ENCODE assay signal across 11 cellular contexts in the genomic region with DNA sequence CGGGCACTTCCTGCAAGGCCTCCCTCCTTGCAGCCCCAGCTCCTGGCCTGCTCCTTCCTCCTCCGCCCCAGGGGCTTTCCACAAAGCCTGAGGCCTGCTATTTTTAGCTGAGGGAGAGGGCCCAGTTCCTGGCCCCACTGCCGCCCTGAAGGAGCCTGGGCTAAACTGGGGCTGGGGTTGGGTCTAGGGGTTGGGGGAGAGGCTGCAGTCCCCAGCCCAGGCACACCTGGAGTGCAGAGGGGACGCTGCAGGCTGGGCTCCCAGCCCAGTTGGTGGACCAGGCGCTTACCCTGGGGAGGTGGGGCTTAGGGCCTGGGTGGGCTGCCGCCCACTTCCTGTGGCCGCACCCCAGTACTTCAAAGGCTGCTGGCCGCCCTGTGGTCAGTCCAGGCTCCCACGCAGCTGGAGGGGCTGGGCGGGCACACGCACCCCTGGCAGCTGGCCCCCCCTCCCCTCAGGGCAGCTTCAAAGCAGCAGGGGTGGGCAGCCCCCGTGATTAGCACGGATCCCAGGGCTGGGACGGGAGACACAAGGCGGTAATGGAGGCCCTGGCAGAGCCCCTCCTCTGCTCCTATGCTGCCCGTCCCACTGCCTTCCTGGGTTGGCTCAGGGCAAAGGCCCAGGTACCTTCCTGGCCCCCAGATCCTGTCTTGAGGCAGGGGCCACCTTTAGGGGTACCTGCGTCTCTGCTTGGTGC. TPM values are rescaled to one million over a fixed set of nuclear protein-coding genes. Genes with fewer than 3 reads are reported as not detected.
DNase-seq lines count a peak whose midpoint lies in the region; ATAC-seq and TF ChIP-seq lines count a peak whose summit lies in the region.
"Had no signal": no experiment of that assay in that cellular context is flagged by ENCODE, and none has a peak within 500 bp of the region (broad histone marks: within the 10 kb centered on the region; RNA-seq: fewer than 3 reads in every experiment).

No MANE protein-coding gene starts in this region.

- TF ChIP-seq EP300 in ovary (IDR thresholded peaks at IDR 0.05): no peak

- ATAC-seq in GM18505 (IDR thresholded peaks at IDR 0.05; ENCODE audit: unreplicated experiment) (no peak), HG02798 (IDR thresholded peaks at IDR 0.05; ENCODE audit: poor library complexity, unreplicated experiment) (no peak), HG03045 (IDR thresholded peaks at IDR 0.05; ENCODE audit: unreplicated experiment) (no peak)

- TF ChIP-seq POLR2A in NB4 (IDR thresholded peaks at IDR 0.05; ENCODE audit: extremely low read depth, insufficient read length) (peak; percentile 19), ovary (IDR thresholded peaks at IDR 0.05) (no peak), GM18505 (IDR thresholded peaks at IDR 0.05; ENCODE audit: borderline replicate concordance, extremely low read depth, insufficient read depth, insufficient read length) (no peak)

- intact Hi-C loops in ovary (cut with DNase I): no loop called here

- DNase-seq in CD1c-positive myeloid dendritic cell (ENCODE audit: extremely low spot score): peak; percentile 76
- DNase-seq in NB4 (ENCODE audit: low read depth): peak; percentile 67
- DNase-seq in fibroblast of villous mesenchyme (ENCODE audit: low read depth): peak; percentile 31
- DNase-seq in ovary: peak; percentile 44 to 73 (median 62)
- no peak for DNase-seq in NCI-H1436 treated with DMSO at 0.1 percent for 48 hours (lab: John Stamatoyannopoulos, UW)
- DNase-seq: activated naive CD4-positive, alpha-beta T cell treated with anti-CD3 and anti-CD28 coated beads, Interleukin-2, amount 10 ng/mL, durations not matched to agents 7 days and 5 days; SHP77 had no signal

- H3K4me3 ChIP-seq in NB4 (ENCODE audit: low read depth, low read length) (no peak overlapping the region), fibroblast of villous mesenchyme (ENCODE audit: low read depth, low read length) (no peak overlapping the region), ovary (peak overlapping the region; percentile 14)

- H3K27ac ChIP-seq in ovary: peak overlapping the region; percentile 78 to 81

- 13 to 23% (median 13%) methylated on average over 10 to 17 of the region's 17 CpGs for WGBS in ovary, 3 donors

- H3K27me3 ChIP-seq in ovary: no peaks in the 10 kb centered on the region

- H3K36me3 ChIP-seq in ovary: no peaks in the 10 kb centered on the region

- TF ChIP-seq CTCF in NB4 (IDR thresholded peaks at IDR 0.05; ENCODE audit: low read depth, low read length): no peak
- TF ChIP-seq CTCF in fibroblast of villous mesenchyme (IDR thresholded peaks at IDR 0.05; ENCODE audit: insufficient read depth, low read depth, low read length): no peak
- TF ChIP-seq CTCF in ovary (IDR thresholded peaks at IDR 0.05): no peak

- no peaks in the 10 kb centered on the region for H3K9me3 ChIP-seq in ovary

- H3K4me1 ChIP-seq in ovary (ENCODE audit: insufficient read depth): peaks cover 43% of the 10 kb centered on the region

RNA-seq across cellular contexts. Expression of a gene that starts 7.1 kb away (rescaled TPM):
- total RNA-seq in fibroblast of villous mesenchyme (not detected in 2 replicates), ovary (not detected)
- under 1 TPM in 1 of 2 donors, not detected in 1; 0.57 TPM for polyA plus RNA-seq in ovary
- total RNA-seq: CD4-positive, alpha-beta T cell had no signal

RNA-seq across cellular contexts. Expression of a gene that starts 10.9 kb away (rescaled TPM):
- total RNA-seq in fibroblast of villous mesenchyme: 103 and 115 TPM in 2 replicates
- total RNA-seq in ovary: 10 to 100 TPM; 51.5 to 78.0 (median 68.8) TPM
- 10 to 100 TPM; 73.3 to 78.9 TPM for polyA plus RNA-seq in ovary

RNA-seq across cellular contexts. Expression of a gene that starts 23.2 kb away (rescaled TPM):
- total RNA-seq in fibroblast of villous mesenchyme (13.8 and 21.3 TPM in 2 replicates), ovary (10 to 100 TPM; 11.4 to 55.1 (median 35.2) TPM)
- polyA plus RNA-seq in ovary: 10 to 100 TPM in 1 of 2 donors, 1 to 10 TPM in 1; 4.1 to 12.2 TPM

RNA-seq across cellular contexts. Expression of a gene that starts 40.7 kb away (rescaled TPM):
- 51.2 and 61.7 TPM in 2 replicates for total RNA-seq in fibroblast of villous mesenchyme
- 10 to 100 TPM; 12.4 to 32.8 (median 26.5) TPM for total RNA-seq in ovary
- 10 to 100 TPM; 11.1 to 12.3 TPM for polyA plus RNA-seq in ovary
